Comparison of ENCODE assay signal across 14 cellular contexts in genomic region chr4:113457886-113458285, GRCh38.
"Had no signal": no experiment of that assay in that cellular context is flagged by ENCODE, and none has a peak within 500 bp of the region (broad histone marks: within the 10 kb centered on the region; RNA-seq: fewer than 3 reads in every experiment).

No MANE protein-coding gene starts in this region.

- H3K9me3 Mint-ChIP-seq: activated T-cell treated with anti-CD3 and anti-CD28 coated beads, Interleukin-2, amount 50 U/mL, for 72 hours; mesothelial cell of epicardium; neural crest cell had no signal

- H3K4me3 ChIP-seq: lower lobe of right lung, thoracic aorta had no signal

- H3K27ac Mint-ChIP-seq: activated CD8-positive, alpha-beta T cell treated with anti-CD3 and anti-CD28 coated beads, Interleukin-2, amount 10 ng/mL, durations not matched to agents 7 days and 5 days; activated T-cell treated with anti-CD3 and anti-CD28 coated beads, Interleukin-2, amount 50 U/mL, for 72 hours; mesothelial cell of epicardium had no signal

- H3K4me3 Mint-ChIP-seq: activated CD8-positive, alpha-beta T cell treated with anti-CD3 and anti-CD28 coated beads, Interleukin-2, amount 10 ng/mL, durations not matched to agents 7 days and 5 days; activated T-cell treated with anti-CD3 and anti-CD28 coated beads, Interleukin-2, amount 50 U/mL, for 72 hours; mesothelial cell of epicardium; neural crest cell had no signal

- DNase-seq: activated CD4-positive, alpha-beta T cell treated with anti-CD3 and anti-CD28 coated beads for 48 hours; activated CD8-positive, alpha-beta memory T cell treated with anti-CD3 and anti-CD28 coated beads, Interleukin-2, amount 50 U/mL, for 48 hours; activated CD8-positive, alpha-beta T cell treated with anti-CD3 and anti-CD28 coated beads, Interleukin-2, amount 10 ng/mL, durations not matched to agents 7 days and 5 days; activated gamma-delta T cell; activated T-cell treated with anti-CD3 and anti-CD28 coated beads, Interleukin-2, amount 50 U/mL, for 72 hours; erythroblast; glutamatergic neuron; lower lobe of right lung; stimulated activated CD4-positive, alpha-beta T cell treated with anti-CD3 and anti-CD28 coated beads, Interleukin-12 subunit alpha, Interleukin-12 subunit beta, amount 100 ng/mL, for 4 hours; stimulated activated CD4-positive, alpha-beta T cell treated with anti-CD3 and anti-CD28 coated beads, Interleukin-2, amount 100 ng/mL, for 24 hours had no signal

- ATAC-seq: activated CD8-positive, alpha-beta T cell treated with anti-CD3 and anti-CD28 coated beads, Interleukin-2, amount 10 ng/mL, durations not matched to agents 7 days and 5 days; activated T-cell treated with anti-CD3 and anti-CD28 coated beads, Interleukin-2, amount 50 U/mL, for 72 hours; lower lobe of right lung; SK-N-SH treated with all-trans-retinoic acid at 6 μM for 48 hours had no signal

- H3K36me3 ChIP-seq: thoracic aorta had no signal

- H3K9me3 ChIP-seq: lower lobe of right lung, thoracic aorta had no signal
